3 cellular contexts compared by ENCODE assay signal in genomic region chr4:123978637-123979036, GRCh38.
A peak's percentile ranks its signal among the peaks of the same experiment; 100 is the strongest.
TF ChIP-seq lines count a peak whose summit lies in the region.

No MANE protein-coding gene starts in this region.

TF ChIP-seq in HepG2, 621 proteins besides CTCF, POLR2A, EP300 and RAD21:
- TF ChIP-seq ZNF354B (CRISPR knock-in tag; IDR thresholded peaks at IDR 0.05) (peak; percentile 40; the same call in 1 of the 2 replicates), FOXO4 (CRISPR knock-in tag; conservative IDR thresholded peaks at IDR 0.05) (no peak)

TF ChIP-seq in HEK293, 187 proteins besides CTCF, POLR2A, EP300 and RAD21:
- TF ChIP-seq SP7 (tag by site-specific recombination; IDR thresholded peaks at IDR 0.05) (no peak), SETDB1 (IDR thresholded peaks at IDR 0.05; ENCODE audit: insufficient read length, low read length) (peak; percentile 71)

TF ChIP-seq in K562, 482 proteins besides CTCF, POLR2A, EP300 and RAD21:
- peak; percentile 83 for TF ChIP-seq ZNF507 (tag; conservative IDR thresholded peaks at IDR 0.05)
- TF ChIP-seq ZBTB33 (CRISPR knock-in tag; IDR thresholded peaks at IDR 0.05): no peak
